8 cellular contexts compared by ENCODE assay signal in the genomic region with DNA sequence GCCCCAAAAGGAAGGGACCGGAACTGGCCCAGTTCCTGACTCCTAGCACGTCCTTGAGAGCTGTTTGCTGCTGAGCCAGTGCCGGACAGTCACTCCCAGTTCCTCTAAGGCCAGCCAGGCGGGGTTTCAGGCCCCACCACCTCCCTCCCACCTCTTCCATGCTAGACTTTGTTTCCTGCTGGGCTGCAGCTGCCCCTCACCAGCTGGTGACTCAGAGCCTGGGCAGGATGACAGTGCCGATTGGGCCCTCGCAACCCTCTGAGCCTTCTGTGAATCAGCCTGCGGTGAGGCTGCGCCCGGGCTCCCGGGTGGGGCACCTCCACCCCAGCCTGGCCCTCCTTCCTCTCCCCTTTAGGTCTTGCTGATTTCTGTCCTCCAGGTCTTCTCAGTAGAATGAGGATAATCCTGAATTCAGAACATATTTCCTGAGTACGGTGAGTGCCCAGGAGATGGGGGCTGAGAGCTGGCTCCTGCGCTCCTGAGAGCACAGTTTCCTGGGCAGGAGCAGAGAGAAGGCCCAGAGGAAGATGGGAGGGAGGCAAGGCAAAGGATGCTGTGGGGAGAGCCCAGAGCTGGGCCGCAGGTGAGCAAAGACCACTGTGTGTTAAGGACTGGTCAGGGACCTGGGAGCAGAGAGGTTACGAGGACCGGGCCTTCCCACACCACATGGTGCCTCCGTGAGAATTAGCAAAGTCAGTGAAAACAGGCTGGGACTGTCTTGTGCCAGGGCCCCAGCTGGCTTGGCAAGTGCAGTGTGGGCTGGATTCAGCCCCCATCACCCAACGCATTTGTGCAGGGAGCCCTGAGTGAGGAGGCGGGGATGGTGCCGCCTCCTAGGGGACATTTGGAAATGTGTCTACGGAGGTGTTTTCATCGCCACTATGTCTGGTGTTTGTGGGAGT. TPM values are rescaled to one million over a fixed set of nuclear protein-coding genes. Genes with fewer than 3 reads are reported as not detected.
DNase-seq lines count a peak whose midpoint lies in the region; ATAC-seq and TF ChIP-seq lines count a peak whose summit lies in the region.

No MANE protein-coding gene starts in this region.

- peak overlapping the region; percentile 92 for H3K27ac ChIP-seq in skeletal muscle tissue (ENCODE audit: low read depth, low read length)

- 0 out of 2 replicates have a peak overlapping the region, but pooled peaks have one; percentile 48 for H3K27ac Mint-ChIP-seq in WTC11
- peak overlapping the region; percentile 80 to 93 (median 86) for H3K27ac Mint-ChIP-seq in immature natural killer cell

- H3K4me3 ChIP-seq in skeletal muscle tissue (ENCODE audit: low read length in 3 of 3) = peak overlapping the region; percentile 35 to 57 (median 56)

- no peaks in the 10 kb centered on the region for H3K36me3 ChIP-seq in skeletal muscle tissue (ENCODE audit: control insufficient read depth in 3 of 3, insufficient read depth in 3 of 3, low read length in 3 of 3)

- POLR2A ChIA-PET in WTC11 (lab: Charles Lee) = interaction anchor here (0.8 to 1.1 kb wide), 2 partner anchors 125 to 136 kb away, joined by 3 to 4 read pairs; partner anchors contain the start of genes PTRH1 and TTC16

- H3K36me3 Mint-ChIP-seq in WTC11 = no peaks in the 10 kb centered on the region
- H3K36me3 Mint-ChIP-seq in immature natural killer cell = no peaks in the 10 kb centered on the region

- H3K4me1 ChIP-seq in skeletal muscle tissue (ENCODE audit: control insufficient read depth in 3 of 3, insufficient read depth in 3 of 3, low read length in 3 of 3) = peaks cover 9 to 15% (median 10%) of the 10 kb centered on the region in 3 donors

- ATAC-seq in GM18870 (IDR thresholded peaks at IDR 0.05; ENCODE audit: unreplicated experiment) = peak; percentile 42
- peak; percentile 75 for ATAC-seq in WTC11
- no peak for ATAC-seq in GM19455 (IDR thresholded peaks at IDR 0.05; ENCODE audit: unreplicated experiment)

- peak overlapping the region; percentile 63 to 81 (median 71) for H3K9ac ChIP-seq in skeletal muscle tissue (ENCODE audit: low read depth in 1 of 3, low read length in 3 of 3)

- no peaks in the 10 kb centered on the region for H3K27me3 ChIP-seq in skeletal muscle tissue (ENCODE audit: control insufficient read depth in 3 of 3, insufficient read depth in 3 of 3, low read length in 3 of 3)

- CTCF ChIA-PET in WTC11 (lab: Charles Lee) = interaction anchor here (0.9 to 2.5 kb wide), 26 partner anchors 8 to 456 kb away, joined by 3 to 28 read pairs (median 5); partner anchors contain the start of gene TOR2A

- H3K27me3 Mint-ChIP-seq in WTC11 (ENCODE audit: low read depth) = no peaks in the 10 kb centered on the region
- peaks cover 0 to 7% (median 0%) of the 10 kb centered on the region in 3 donors for H3K27me3 Mint-ChIP-seq in immature natural killer cell (ENCODE audit: low read depth in 3 of 3)

- no peak for TF ChIP-seq CTCF in WTC11 (IDR thresholded peaks at IDR 0.05)

- H3K9me3 Mint-ChIP-seq in WTC11 = peaks cover 5% of the 10 kb centered on the region
- H3K9me3 Mint-ChIP-seq in immature natural killer cell = no peaks in the 10 kb centered on the region

- H3K9me3 ChIP-seq in skeletal muscle tissue (ENCODE audit: control insufficient read depth in 3 of 3, low read length in 3 of 3) = no peaks in the 10 kb centered on the region

- no peak overlapping the region for H3K4me3 Mint-ChIP-seq in WTC11
- peak overlapping the region; percentile 44 to 85 (median 66) for H3K4me3 Mint-ChIP-seq in immature natural killer cell

- H3K4me1 Mint-ChIP-seq in WTC11 = peaks cover 16% of the 10 kb centered on the region
- H3K4me1 Mint-ChIP-seq in immature natural killer cell = peaks cover 15 to 25% of the 10 kb centered on the region in 2 donors

- DNase-seq in NCI-H2081 treated with DMSO at 0.1 percent for 48 hours (lab: John Stamatoyannopoulos, UW) (peak; percentile 49), WTC11 (ENCODE audit: low spot score) (peak; percentile 50), brain pericyte (ENCODE audit: low read depth, low spot score) (peak; percentile 94), immature natural killer cell (peak; percentile 52 to 70 (median 62)), NCI-H1105 treated with DMSO at 0.1 percent for 48 hours (lab: John Stamatoyannopoulos, UW) (no peak)

TF ChIP-seq in WTC11, 78 proteins besides CTCF, POLR2A, EP300 and RAD21:
- no peak for TF ChIP-seq SP1 (CRISPR knock-in tag; conservative IDR thresholded peaks at IDR 0.05)
- peak; percentile 31; the same call in 1 of the 2 replicates for TF ChIP-seq GABPB1 (CRISPR knock-in tag; IDR thresholded peaks at IDR 0.05)
- TF ChIP-seq, protein P1, sequence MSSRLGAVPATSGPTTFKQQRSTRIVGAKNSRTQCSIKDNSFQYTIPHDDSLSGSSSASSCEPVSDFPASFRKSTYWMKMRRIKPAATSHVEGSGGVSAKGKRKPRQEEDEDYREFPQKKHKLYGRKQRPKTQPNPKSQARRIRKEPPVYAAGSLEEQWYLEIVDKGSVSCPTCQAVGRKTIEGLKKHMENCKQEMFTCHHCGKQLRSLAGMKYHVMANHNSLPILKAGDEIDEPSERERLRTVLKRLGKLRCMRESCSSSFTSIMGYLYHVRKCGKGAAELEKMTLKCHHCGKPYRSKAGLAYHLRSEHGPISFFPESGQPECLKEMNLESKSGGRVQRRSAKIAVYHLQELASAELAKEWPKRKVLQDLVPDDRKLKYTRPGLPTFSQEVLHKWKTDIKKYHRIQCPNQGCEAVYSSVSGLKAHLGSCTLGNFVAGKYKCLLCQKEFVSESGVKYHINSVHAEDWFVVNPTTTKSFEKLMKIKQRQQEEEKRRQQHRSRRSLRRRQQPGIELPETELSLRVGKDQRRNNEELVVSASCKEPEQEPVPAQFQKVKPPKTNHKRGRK (CRISPR knock-in tag; IDR thresholded peaks at IDR 0.05; ENCODE audit: borderline replicate concordance) = no peak

RNA-seq across cellular contexts. Expression of gene STXBP1, which starts 32.9 kb away (rescaled TPM):
- total RNA-seq in WTC11 (2021) (37.1 to 45.6 TPM (median 40.3 TPM) in 3 replicates), skeletal muscle tissue (5.2 TPM)
- under 1 TPM in 2 of 3 donors, not detected in 1; 0.59 to 0.99 TPM for polyA plus RNA-seq in immature natural killer cell
